Comparison of ENCODE assay signal across 24 cellular contexts in genomic region chr5:58286741-58287140, GRCh38.
"Had no signal": no experiment of that assay in that cellular context is flagged by ENCODE, and none has a peak within 500 bp of the region (broad histone marks: within the 10 kb centered on the region; RNA-seq: fewer than 3 reads in every experiment).

No MANE protein-coding gene starts in this region.

- DNase-seq: activated CD4-positive, alpha-beta T cell treated with anti-CD3 and anti-CD28 coated beads for 4 hours; activated CD8-positive, alpha-beta memory T cell treated with anti-CD3 and anti-CD28 coated beads, Interleukin-2, amount 50 U/mL, for 4 hours; activated CD8-positive, alpha-beta T cell treated with anti-CD3 and anti-CD28 coated beads for 36 hours; activated gamma-delta T cell treated with Interleukin-2 at 50 U/mL for 16 hours; activated naive CD4-positive, alpha-beta T cell treated with anti-CD3 and anti-CD28 coated beads, Interleukin-2, amount 10 ng/mL, durations not matched to agents 7 days and 5 days; activated naive CD8-positive, alpha-beta T cell treated with anti-CD3 and anti-CD28 coated beads for 36 hours; activated T-cell treated with anti-CD3 and anti-CD28 coated beads, Interleukin-2, amount 50 U/mL, for 72 hours; anterior cingulate cortex; cerebellar nuclear complex; NCI-H1092; NCI-H1417; NCI-H1694; NCI-H2029; NCI-H2107; NCI-H2171 treated with DMSO at 0.1 percent for 48 hours; NCI-H446 treated with DMSO at 0.1 percent for 48 hours; NCI-H526; NCI-H774; SHP77; WERI-Rb-1 had no signal

- H3K27ac ChIP-seq: KMS-11, SJSA1, WERI-Rb-1 had no signal

- H3K9ac ChIP-seq: KMS-11 had no signal

- H3K4me3 ChIP-seq: SJSA1 had no signal

- ATAC-seq: activated CD4-positive, CD25-positive, alpha-beta regulatory T cell treated with anti-CD3 and anti-CD28 coated beads, Interleukin-2, amount 50 U/mL, for 24 hours; activated CD8-positive, alpha-beta T cell treated with anti-CD3 and anti-CD28 coated beads for 36 hours; activated T-cell treated with anti-CD3 and anti-CD28 coated beads, Interleukin-2, amount 50 U/mL, for 72 hours; SK-N-SH treated with all-trans-retinoic acid at 6 μM for 48 hours had no signal

- H3K9me3 ChIP-seq: SJSA1 had no signal

- H3K4me2 ChIP-seq: KMS-11 had no signal

- H3K27me3 ChIP-seq: SJSA1 had no signal

- H3K36me3 ChIP-seq: SJSA1, WERI-Rb-1 had no signal

- H3K4me1 ChIP-seq: SJSA1 had no signal
